Comparison of ENCODE assay signal across 3 cellular contexts in the genomic region with DNA sequence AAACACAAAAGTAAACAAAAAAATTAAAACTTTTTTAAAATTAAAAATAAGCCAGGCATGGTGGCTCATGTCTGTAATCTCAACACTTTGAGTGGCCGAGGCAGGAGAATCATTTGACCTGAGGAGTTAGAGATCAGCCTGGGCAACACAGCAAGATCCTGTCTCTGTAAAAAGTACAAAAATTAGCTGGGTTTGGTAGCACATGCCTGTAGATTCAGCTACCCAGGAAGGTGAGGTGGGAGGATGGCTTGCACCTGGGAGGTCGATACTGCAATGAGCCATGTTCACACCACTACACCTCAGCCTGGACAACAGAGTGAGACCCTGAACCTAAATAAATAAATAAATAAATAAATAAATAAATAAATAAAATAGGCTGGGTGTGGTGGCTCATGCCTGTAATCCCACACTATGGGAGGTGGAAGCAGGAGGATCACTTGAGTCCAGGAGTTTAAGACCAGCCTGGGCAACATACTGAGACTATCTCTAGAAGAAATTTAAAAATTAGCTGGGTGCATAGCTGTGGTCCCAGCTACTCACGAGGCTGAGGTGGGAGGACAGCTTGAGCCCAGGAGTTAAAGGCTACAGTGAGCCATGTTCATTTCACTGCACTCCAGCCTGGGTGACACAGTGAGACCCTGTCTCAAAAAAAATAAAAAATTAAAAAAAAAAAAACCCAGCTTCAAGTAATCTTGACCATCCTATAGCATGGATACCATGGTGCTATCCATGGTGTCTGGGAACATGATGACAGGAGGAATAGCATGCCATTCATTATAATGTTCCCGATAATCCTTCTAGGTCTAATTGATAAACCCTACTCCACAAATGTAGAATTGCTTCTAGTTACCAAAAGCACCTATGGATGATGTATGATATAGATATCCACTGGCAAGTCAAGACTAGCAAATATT.
A peak's percentile ranks its signal among the peaks of the same experiment; 100 is the strongest.
TF ChIP-seq lines count a peak whose summit lies in the region.

No MANE protein-coding gene starts in this region.

TF ChIP-seq in A549, 52 proteins besides CTCF, POLR2A, EP300 and RAD21:
- TF ChIP-seq FOSL2 (IDR thresholded peaks at IDR 0.05), result no peak
- no peak for TF ChIP-seq FOSL2 (CRISPR knock-in tag; IDR thresholded peaks at IDR 0.05)
- TF ChIP-seq ZC3H11A (IDR thresholded peaks at IDR 0.05), result peak; percentile 91

TF ChIP-seq in HEK293, 187 proteins besides CTCF, POLR2A, EP300 and RAD21 (continues in another document):
- peak; percentile 26; the same call in 1 of the 2 replicates for TF ChIP-seq ZNF214 (tag by site-specific recombination; IDR thresholded peaks at IDR 0.05; ENCODE audit: borderline replicate concordance)
- TF ChIP-seq IKZF3 (tag by site-specific recombination; IDR thresholded peaks at IDR 0.05), result no peak
- TF ChIP-seq, protein P1, sequence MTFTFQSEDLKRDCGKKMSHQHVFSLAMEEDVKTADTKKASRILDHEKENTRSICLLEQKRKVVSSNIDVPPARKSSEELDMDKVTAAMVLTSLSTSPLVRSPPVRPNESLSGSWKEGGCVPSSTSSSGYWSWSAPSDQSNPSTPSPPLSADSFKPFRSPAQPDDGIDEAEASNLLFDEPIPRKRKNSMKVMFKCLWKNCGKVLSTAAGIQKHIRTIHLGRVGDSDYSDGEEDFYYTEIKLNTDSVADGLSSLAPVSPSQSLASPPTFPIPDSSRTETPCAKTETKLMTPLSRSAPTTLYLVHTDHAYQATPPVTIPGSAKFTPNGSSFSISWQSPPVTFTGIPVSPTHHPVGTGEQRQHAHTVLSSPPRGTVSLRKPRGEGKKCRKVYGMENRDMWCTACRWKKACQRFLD (tag by site-specific recombination; IDR thresholded peaks at IDR 0.05), result no peak
- TF ChIP-seq ZNF558 (tag by site-specific recombination; IDR thresholded peaks at IDR 0.05), result peak; percentile 61; the same call in 1 of the 2 replicates
- TF ChIP-seq ZNF561 (tag by site-specific recombination; IDR thresholded peaks at IDR 0.05; ENCODE audit: borderline replicate concordance), result no peak
- no peak for TF ChIP-seq YY1 (tag by site-specific recombination; IDR thresholded peaks at IDR 0.05)
- TF ChIP-seq ZNF585B (tag by site-specific recombination; IDR thresholded peaks at IDR 0.05), result no peak
- TF ChIP-seq ZNF404 (tag by site-specific recombination; IDR thresholded peaks at IDR 0.05), result 0 out of 2 replicates have a peak, but pooled peaks have one; percentile 36
- TF ChIP-seq ZNF366 (tag by site-specific recombination; conservative IDR thresholded peaks at IDR 0.05), result no peak
- no peak for TF ChIP-seq ZBTB1 (tag by site-specific recombination; IDR thresholded peaks at IDR 0.05)
- TF ChIP-seq ZNF121 (tag by site-specific recombination; IDR thresholded peaks at IDR 0.05), result peak; percentile 88
- TF ChIP-seq ZNF514 (tag by site-specific recombination; IDR thresholded peaks at IDR 0.05), result no peak
- TF ChIP-seq, protein P2, sequence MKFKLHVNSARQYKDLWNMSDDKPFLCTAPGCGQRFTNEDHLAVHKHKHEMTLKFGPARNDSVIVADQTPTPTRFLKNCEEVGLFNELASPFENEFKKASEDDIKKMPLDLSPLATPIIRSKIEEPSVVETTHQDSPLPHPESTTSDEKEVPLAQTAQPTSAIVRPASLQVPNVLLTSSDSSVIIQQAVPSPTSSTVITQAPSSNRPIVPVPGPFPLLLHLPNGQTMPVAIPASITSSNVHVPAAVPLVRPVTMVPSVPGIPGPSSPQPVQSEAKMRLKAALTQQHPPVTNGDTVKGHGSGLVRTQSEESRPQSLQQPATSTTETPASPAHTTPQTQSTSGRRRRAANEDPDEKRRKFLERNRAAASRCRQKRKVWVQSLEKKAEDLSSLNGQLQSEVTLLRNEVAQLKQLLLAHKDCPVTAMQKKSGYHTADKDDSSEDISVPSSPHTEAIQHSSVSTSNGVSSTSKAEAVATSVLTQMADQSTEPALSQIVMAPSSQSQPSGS (tag by site-specific recombination; IDR thresholded peaks at IDR 0.05; ENCODE audit: low read depth), result no peak
- TF ChIP-seq, protein P3, sequence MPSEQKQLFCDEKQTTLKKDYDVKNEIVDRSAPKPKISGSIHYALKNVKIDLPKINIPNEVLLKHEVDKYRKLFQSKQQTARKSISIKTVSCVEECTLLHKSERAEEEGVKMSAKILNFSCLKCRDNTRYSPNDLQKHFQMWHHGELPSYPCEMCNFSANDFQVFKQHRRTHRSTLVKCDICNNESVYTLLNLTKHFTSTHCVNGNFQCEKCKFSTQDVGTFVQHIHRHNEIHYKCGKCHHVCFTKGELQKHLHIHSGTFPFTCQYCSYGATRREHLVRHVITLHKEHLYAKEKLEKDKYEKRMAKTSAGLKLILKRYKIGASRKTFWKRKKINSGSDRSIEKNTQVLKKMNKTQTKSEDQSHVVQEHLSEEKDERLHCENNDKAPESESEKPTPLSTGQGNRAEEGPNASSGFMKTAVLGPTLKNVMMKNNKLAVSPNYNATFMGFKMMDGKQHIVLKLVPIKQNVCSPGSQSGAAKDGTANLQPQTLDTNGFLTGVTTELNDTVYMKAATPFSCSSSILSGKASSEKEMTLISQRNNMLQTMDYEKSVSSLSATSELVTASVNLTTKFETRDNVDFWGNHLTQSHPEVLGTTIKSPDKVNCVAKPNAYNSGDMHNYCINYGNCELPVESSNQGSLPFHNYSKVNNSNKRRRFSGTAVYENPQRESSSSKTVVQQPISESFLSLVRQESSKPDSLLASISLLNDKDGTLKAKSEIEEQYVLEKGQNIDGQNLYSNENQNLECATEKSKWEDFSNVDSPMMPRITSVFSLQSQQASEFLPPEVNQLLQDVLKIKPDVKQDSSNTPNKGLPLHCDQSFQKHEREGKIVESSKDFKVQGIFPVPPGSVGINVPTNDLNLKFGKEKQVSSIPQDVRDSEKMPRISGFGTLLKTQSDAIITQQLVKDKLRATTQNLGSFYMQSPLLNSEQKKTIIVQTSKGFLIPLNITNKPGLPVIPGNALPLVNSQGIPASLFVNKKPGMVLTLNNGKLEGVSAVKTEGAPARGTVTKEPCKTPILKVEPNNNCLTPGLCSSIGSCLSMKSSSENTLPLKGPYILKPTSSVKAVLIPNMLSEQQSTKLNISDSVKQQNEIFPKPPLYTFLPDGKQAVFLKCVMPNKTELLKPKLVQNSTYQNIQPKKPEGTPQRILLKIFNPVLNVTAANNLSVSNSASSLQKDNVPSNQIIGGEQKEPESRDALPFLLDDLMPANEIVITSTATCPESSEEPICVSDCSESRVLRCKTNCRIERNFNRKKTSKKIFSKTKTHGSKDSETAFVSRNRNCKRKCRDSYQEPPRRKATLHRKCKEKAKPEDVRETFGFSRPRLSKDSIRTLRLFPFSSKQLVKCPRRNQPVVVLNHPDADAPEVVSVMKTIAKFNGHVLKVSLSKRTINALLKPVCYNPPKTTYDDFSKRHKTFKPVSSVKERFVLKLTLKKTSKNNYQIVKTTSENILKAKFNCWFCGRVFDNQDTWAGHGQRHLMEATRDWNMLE (tag by site-specific recombination; conservative IDR thresholded peaks at IDR 0.05; ENCODE audit: low read depth), result peak; percentile 89
- TF ChIP-seq ZNF354C (tag by site-specific recombination; IDR thresholded peaks at IDR 0.05; ENCODE audit: borderline replicate concordance, low read depth), result peak; percentile 60; the same call in 1 of the 2 replicates
- peak; percentile 80 for TF ChIP-seq ZNF426 (tag by site-specific recombination; IDR thresholded peaks at IDR 0.05)
- no peak for TF ChIP-seq ZNF311 (tag by site-specific recombination; IDR thresholded peaks at IDR 0.05; ENCODE audit: borderline replicate concordance)
- TF ChIP-seq, protein P4, sequence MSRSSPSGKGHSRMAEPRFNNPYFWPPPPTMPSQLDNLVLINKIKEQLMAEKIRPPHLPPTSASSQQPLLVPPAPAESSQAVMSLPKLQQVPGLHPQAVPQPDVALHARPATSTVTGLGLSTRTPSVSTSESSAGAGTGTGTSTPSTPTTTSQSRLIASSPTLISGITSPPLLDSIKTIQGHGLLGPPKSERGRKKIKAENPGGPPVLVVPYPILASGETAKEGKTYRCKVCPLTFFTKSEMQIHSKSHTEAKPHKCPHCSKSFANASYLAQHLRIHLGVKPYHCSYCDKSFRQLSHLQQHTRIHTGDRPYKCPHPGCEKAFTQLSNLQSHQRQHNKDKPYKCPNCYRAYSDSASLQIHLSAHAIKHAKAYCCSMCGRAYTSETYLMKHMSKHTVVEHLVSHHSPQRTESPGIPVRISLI (tag by site-specific recombination; IDR thresholded peaks at IDR 0.05), result no peak

TF ChIP-seq in K562, 482 proteins besides CTCF, POLR2A, EP300 and RAD21:
- TF ChIP-seq NCOA6 (IDR thresholded peaks at IDR 0.05) (no peak), NFATC3 (IDR thresholded peaks at IDR 0.05) (no peak), MECOM (CRISPR knock-in tag; IDR thresholded peaks at IDR 0.05) (no peak), ZNF121 (CRISPR knock-in tag; conservative IDR thresholded peaks at IDR 0.05) (peak; percentile 62)
TF ChIP-seq in K562: peak in this region for 1.
